In genomic region chr16:50604610-50605009, GRCh38 we compare ENCODE assay signal across 23 cellular contexts. TPM values are rescaled to one million over a fixed set of nuclear protein-coding genes. Genes with fewer than 3 reads are reported as not detected.
"Had no signal": no experiment of that assay in that cellular context is flagged by ENCODE, and none has a peak within 500 bp of the region (broad histone marks: within the 10 kb centered on the region; RNA-seq: fewer than 3 reads in every experiment).

No MANE protein-coding gene starts in this region.

- H3K27ac ChIP-seq: parathyroid adenoma, VCaP had no signal

- H3K4me1 ChIP-seq: parathyroid adenoma had no signal

- H3K36me3 ChIP-seq: tibial nerve, vagina had no signal

- H3K9me3 ChIP-seq: tibial nerve, vagina had no signal

- H3K9ac ChIP-seq: parathyroid adenoma had no signal

- H3K27me3 ChIP-seq: tibial nerve, vagina had no signal

- H3K4me3 ChIP-seq: smooth muscle cell, tibial nerve, vagina had no signal

- DNase-seq: activated CD4-positive, alpha-beta T cell treated with anti-CD3 and anti-CD28 coated beads, Interleukin-2, amount 10 ng/mL, durations not matched to agents 24 days and 14 days; activated CD8-positive, alpha-beta memory T cell treated with anti-CD3 and anti-CD28 coated beads, Interleukin-2, amount 10 ng/mL, durations not matched to agents 7 days and 5 days; activated CD8-positive, alpha-beta T cell treated with anti-CD3 and anti-CD28 coated beads for 36 hours; activated gamma-delta T cell; activated naive CD4-positive, alpha-beta T cell treated with anti-CD3 and anti-CD28 coated beads, Interleukin-2, amount 50 U/mL, for 16 hours; activated naive CD8-positive, alpha-beta T cell treated with anti-CD3 and anti-CD28 coated beads, Interleukin-2, amount 50 U/mL, for 24 hours; activated T-cell treated with anti-CD3 and anti-CD28 coated beads for 4 hours; anterior cingulate cortex; caudate nucleus; dermis blood vessel endothelial cell; effector CD8-positive, alpha-beta T cell; erythroblast; left ventricle myocardium superior; midbrain; nephron progenitor cell; nucleus accumbens; stimulated activated CD4-positive, alpha-beta T cell treated with anti-CD3 and anti-CD28 coated beads, Interleukin-4, amount 100 ng/mL, for 1 hour; stimulated activated naive CD4-positive, alpha-beta T cell had no signal

RNA-seq across cellular contexts. Expression of gene NKD1, which starts 56.4 kb away (rescaled TPM):
- total RNA-seq: dermis blood vessel endothelial cell had no signal
